In the genomic region with DNA sequence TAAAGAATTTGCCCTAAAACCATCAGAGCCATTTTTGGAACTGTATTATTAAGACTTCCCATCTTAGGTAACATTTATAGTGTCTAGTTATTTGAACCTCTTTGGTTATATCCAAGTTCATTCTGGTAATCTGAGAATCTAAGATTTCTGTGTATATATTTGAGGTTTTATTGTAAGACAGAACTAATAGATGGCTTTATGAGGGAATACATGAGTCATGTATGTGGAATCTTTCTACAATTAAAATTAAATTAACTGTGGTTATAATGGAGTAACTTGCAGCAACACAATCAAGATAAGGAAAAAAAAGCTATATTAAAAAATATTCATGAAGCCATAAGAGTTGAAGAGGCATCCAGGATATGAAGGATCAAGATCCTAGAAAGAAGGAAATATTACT, we compare ENCODE assay signal across 2 cellular contexts.
TF ChIP-seq lines count a peak whose summit lies in the region.

No MANE protein-coding gene starts in this region.

TF ChIP-seq in SK-N-SH, 30 proteins besides CTCF, POLR2A, EP300 and RAD21 (continued from another document):
- TF ChIP-seq, protein P1, sequence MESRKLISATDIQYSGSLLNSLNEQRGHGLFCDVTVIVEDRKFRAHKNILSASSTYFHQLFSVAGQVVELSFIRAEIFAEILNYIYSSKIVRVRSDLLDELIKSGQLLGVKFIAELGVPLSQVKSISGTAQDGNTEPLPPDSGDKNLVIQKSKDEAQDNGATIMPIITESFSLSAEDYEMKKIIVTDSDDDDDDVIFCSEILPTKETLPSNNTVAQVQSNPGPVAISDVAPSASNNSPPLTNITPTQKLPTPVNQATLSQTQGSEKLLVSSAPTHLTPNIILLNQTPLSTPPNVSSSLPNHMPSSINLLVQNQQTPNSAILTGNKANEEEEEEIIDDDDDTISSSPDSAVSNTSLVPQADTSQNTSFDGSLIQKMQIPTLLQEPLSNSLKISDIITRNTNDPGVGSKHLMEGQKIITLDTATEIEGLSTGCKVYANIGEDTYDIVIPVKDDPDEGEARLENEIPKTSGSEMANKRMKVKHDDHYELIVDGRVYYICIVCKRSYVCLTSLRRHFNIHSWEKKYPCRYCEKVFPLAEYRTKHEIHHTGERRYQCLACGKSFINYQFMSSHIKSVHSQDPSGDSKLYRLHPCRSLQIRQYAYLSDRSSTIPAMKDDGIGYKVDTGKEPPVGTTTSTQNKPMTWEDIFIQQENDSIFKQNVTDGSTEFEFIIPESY (IDR thresholded peaks at IDR 0.05; ENCODE audit: borderline replicate concordance, low read depth) = no peak
- TF ChIP-seq, protein P2, sequence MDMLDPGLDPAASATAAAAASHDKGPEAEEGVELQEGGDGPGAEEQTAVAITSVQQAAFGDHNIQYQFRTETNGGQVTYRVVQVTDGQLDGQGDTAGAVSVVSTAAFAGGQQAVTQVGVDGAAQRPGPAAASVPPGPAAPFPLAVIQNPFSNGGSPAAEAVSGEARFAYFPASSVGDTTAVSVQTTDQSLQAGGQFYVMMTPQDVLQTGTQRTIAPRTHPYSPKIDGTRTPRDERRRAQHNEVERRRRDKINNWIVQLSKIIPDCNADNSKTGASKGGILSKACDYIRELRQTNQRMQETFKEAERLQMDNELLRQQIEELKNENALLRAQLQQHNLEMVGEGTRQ (IDR thresholded peaks at IDR 0.05; ENCODE audit: borderline replicate concordance, low read depth, low read length) = no peak
- TF ChIP-seq NRF1 (IDR thresholded peaks at IDR 0.05; ENCODE audit: low read depth, low read length) (no peak), GABPA (IDR thresholded peaks at IDR 0.05; ENCODE audit: low read depth) (no peak), RFX5 (IDR thresholded peaks at IDR 0.05; ENCODE audit: low read length) (no peak), FOSL2 (IDR thresholded peaks at IDR 0.05; ENCODE audit: borderline replicate concordance, low read depth) (no peak)
- TF ChIP-seq, protein P3, sequence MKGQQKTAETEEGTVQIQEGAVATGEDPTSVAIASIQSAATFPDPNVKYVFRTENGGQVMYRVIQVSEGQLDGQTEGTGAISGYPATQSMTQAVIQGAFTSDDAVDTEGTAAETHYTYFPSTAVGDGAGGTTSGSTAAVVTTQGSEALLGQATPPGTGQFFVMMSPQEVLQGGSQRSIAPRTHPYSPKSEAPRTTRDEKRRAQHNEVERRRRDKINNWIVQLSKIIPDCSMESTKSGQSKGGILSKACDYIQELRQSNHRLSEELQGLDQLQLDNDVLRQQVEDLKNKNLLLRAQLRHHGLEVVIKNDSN (IDR thresholded peaks at IDR 0.05; ENCODE audit: borderline replicate concordance, low read depth) = no peak
TF ChIP-seq in SK-N-SH: peak in this region for 0.

TF ChIP-seq in HEK293, 187 proteins besides CTCF, POLR2A, EP300 and RAD21 (continued from another document):
- TF ChIP-seq, protein P4, sequence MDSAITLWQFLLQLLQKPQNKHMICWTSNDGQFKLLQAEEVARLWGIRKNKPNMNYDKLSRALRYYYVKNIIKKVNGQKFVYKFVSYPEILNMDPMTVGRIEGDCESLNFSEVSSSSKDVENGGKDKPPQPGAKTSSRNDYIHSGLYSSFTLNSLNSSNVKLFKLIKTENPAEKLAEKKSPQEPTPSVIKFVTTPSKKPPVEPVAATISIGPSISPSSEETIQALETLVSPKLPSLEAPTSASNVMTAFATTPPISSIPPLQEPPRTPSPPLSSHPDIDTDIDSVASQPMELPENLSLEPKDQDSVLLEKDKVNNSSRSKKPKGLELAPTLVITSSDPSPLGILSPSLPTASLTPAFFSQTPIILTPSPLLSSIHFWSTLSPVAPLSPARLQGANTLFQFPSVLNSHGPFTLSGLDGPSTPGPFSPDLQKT (IDR thresholded peaks at IDR 0.05; ENCODE audit: borderline replicate concordance, low read depth, low read length) = no peak
- no peak for TF ChIP-seq ZNF473 (tag by site-specific recombination; IDR thresholded peaks at IDR 0.05)
